In genomic region chr1:214641214-214641895, GRCh38 we compare ENCODE assay signal across 24 cellular contexts. TPM values are rescaled to one million over a fixed set of nuclear protein-coding genes. Genes with fewer than 3 reads are reported as not detected.
A peak's percentile ranks its signal among the peaks of the same experiment; 100 is the strongest.
DNase-seq lines count a peak whose midpoint lies in the region; ATAC-seq, FAIRE-seq and TF ChIP-seq lines count a peak whose summit lies in the region.
"Had no signal": no experiment of that assay in that cellular context is flagged by ENCODE, and none has a peak within 500 bp of the region (broad histone marks: within the 10 kb centered on the region; RNA-seq: fewer than 3 reads in every experiment).

No MANE protein-coding gene starts in this region.

- H3K9me3 Mint-ChIP-seq in CD4-positive, CD25-positive, alpha-beta regulatory T cell: peaks cover 0 to 2% (median 0%) of the 10 kb centered on the region in 7 donors
- H3K9me3 Mint-ChIP-seq in central memory CD8-positive, alpha-beta T cell: no peaks in the 10 kb centered on the region
- peaks cover 0 to 19% (median 6%) of the 10 kb centered on the region in 9 donors for H3K9me3 Mint-ChIP-seq in naive thymus-derived CD8-positive, alpha-beta T cell
- no peaks in the 10 kb centered on the region for H3K9me3 Mint-ChIP-seq in GM23338

- peaks cover 9 to 37% (median 25%) of the 10 kb centered on the region in 4 donors for H3K4me1 Mint-ChIP-seq in CD4-positive, CD25-positive, alpha-beta regulatory T cell
- H3K4me1 Mint-ChIP-seq in central memory CD8-positive, alpha-beta T cell: peaks cover 8% of the 10 kb centered on the region
- peaks cover 0 to 27% (median 14%) of the 10 kb centered on the region in 4 donors for H3K4me1 Mint-ChIP-seq in naive thymus-derived CD8-positive, alpha-beta T cell
- no peaks in the 10 kb centered on the region; the same call in 2 of the 3 replicates for H3K4me1 Mint-ChIP-seq in GM23338

- no peaks in the 10 kb centered on the region for H3K27me3 ChIP-seq in CD4-positive, CD25-positive, alpha-beta regulatory T cell (ENCODE audit: control insufficient read depth, insufficient read depth, low read length)
- no peaks in the 10 kb centered on the region for H3K27me3 ChIP-seq in GM23338 (ENCODE audit: insufficient read depth)

- peak overlapping the region; percentile 72 for H3K4me3 ChIP-seq in CD4-positive, CD25-positive, alpha-beta regulatory T cell (ENCODE audit: low read depth, low read length)
- H3K4me3 ChIP-seq in GM23338: no peak overlapping the region
- H3K4me3 ChIP-seq: GM23248 had no signal

- H3K4me3 Mint-ChIP-seq in CD4-positive, CD25-positive, alpha-beta regulatory T cell: no peak overlapping the region
- no peak overlapping the region for H3K4me3 Mint-ChIP-seq in central memory CD8-positive, alpha-beta T cell
- no peak overlapping the region for H3K4me3 Mint-ChIP-seq in naive thymus-derived CD8-positive, alpha-beta T cell
- no peak overlapping the region for H3K4me3 Mint-ChIP-seq in GM23338

- no peaks in the 10 kb centered on the region for H3K27me3 Mint-ChIP-seq in CD4-positive, CD25-positive, alpha-beta regulatory T cell
- H3K27me3 Mint-ChIP-seq in central memory CD8-positive, alpha-beta T cell: no peaks in the 10 kb centered on the region
- H3K27me3 Mint-ChIP-seq in naive thymus-derived CD8-positive, alpha-beta T cell: no peaks in the 10 kb centered on the region
- no peaks in the 10 kb centered on the region for H3K27me3 Mint-ChIP-seq in GM23338 (ENCODE audit: insufficient read depth, low read depth, poor library complexity)

- peak in 2 of 3 donors; percentile 30 to 34 for DNase-seq in CD4-positive, CD25-positive, alpha-beta regulatory T cell
- DNase-seq in D721Med (ENCODE audit: insufficient read length, low spot score) (no peak), NCI-H2029 (lab: John Stamatoyannopoulos, UW) (no peak), GM23338 (ENCODE audit: low spot score) (no peak)
- no peak for DNase-seq in central memory CD8-positive, alpha-beta T cell (ENCODE audit: low spot score in 2 of 2)
- peak in 2 of 10 donors; percentile 25 to 45 for DNase-seq in naive thymus-derived CD8-positive, alpha-beta T cell
- DNase-seq: AML-193, C1 segment of cervical spinal cord, Caco-2, DND-41, HCEC 1CT, NCI-H1092 treated with DMSO at 0.1 percent for 48 hours, NCI-H1436 treated with DMSO at 0.1 percent for 48 hours, NCI-H1930, NCI-H226, NCI-H510A treated with DMSO at 0.1 percent for 48 hours, NCI-H82, OCI-M1, Right ventricle myocardium superior had no signal

- POLR2A ChIA-PET in naive thymus-derived CD8-positive, alpha-beta T cell (lab: Charles Lee): interaction anchor here (1.2 to 1.7 kb wide), 2 partner anchors 11 to 361 kb away, joined by 4 read pairs; partner anchors contain the start of gene SMYD2

- H4K20me1 ChIP-seq in GM23338 (replicated peaks; ENCODE audit: insufficient read depth): peaks cover 22% of the 10 kb centered on the region

- no peaks in the 10 kb centered on the region for H3K9me2 ChIP-seq in GM23338 (ENCODE audit: insufficient read depth)

- ATAC-seq in CD4-positive, CD25-positive, alpha-beta regulatory T cell (ENCODE audit: low read depth in 2 of 2): no peak
- peak; percentile 21 for ATAC-seq in central memory CD8-positive, alpha-beta T cell (replicated peaks; ENCODE audit: extremely low read depth, poor library complexity, severe bottlenecking)
- ATAC-seq in naive thymus-derived CD8-positive, alpha-beta T cell: peak; percentile 57 to 63
- ATAC-seq in GM19397 (IDR thresholded peaks at IDR 0.05; ENCODE audit: unreplicated experiment): no peak
- no peak for ATAC-seq in GM23338

- H3K36me3 Mint-ChIP-seq in CD4-positive, CD25-positive, alpha-beta regulatory T cell: no peaks in the 10 kb centered on the region
- H3K36me3 Mint-ChIP-seq in central memory CD8-positive, alpha-beta T cell (ENCODE audit: insufficient read depth): peaks cover 2% of the 10 kb centered on the region
- H3K36me3 Mint-ChIP-seq in naive thymus-derived CD8-positive, alpha-beta T cell: peaks cover 0 to 20% (median 12%) of the 10 kb centered on the region in 3 donors
- H3K36me3 Mint-ChIP-seq in GM23338 (ENCODE audit: low read depth): peaks cover 48% of the 10 kb centered on the region

- H3K79me2 ChIP-seq in GM23338 (replicated peaks; ENCODE audit: insufficient read depth): no peaks in the 10 kb centered on the region

- no peak overlapping the region for H3K27ac Mint-ChIP-seq in CD4-positive, CD25-positive, alpha-beta regulatory T cell
- H3K27ac Mint-ChIP-seq in central memory CD8-positive, alpha-beta T cell (ENCODE audit: low read depth): no peak overlapping the region
- H3K27ac Mint-ChIP-seq in naive thymus-derived CD8-positive, alpha-beta T cell: no peak overlapping the region
- H3K27ac Mint-ChIP-seq in GM23338: no peak overlapping the region

- H3F3A ChIP-seq in GM23338 (replicated peaks; ENCODE audit: low read depth): no peaks in the 10 kb centered on the region

- peak; percentile 29 for FAIRE-seq in D721Med (lab: Jason Lieb, UNC)
- FAIRE-seq: GM12891, HTR-8/SVneo had no signal

- H2AFZ ChIP-seq in GM23338: no peak overlapping the region
- H2AFZ ChIP-seq: GM23248 had no signal

- no peaks in the 10 kb centered on the region for H3K9me3 ChIP-seq in CD4-positive, CD25-positive, alpha-beta regulatory T cell (ENCODE audit: control insufficient read depth in 2 of 2, low read length in 2 of 2)
- H3K9me3 ChIP-seq: Caco-2 had no signal

- H3K27ac ChIP-seq in CD4-positive, CD25-positive, alpha-beta regulatory T cell (ENCODE audit: insufficient read depth, low read length, poor library complexity, severe bottlenecking): peak overlapping the region; percentile 57
- no peak overlapping the region for H3K27ac ChIP-seq in GM23338 (ENCODE audit: low read depth)
- H3K27ac ChIP-seq: GM23248, KMS-11 had no signal

- H3K4me1 ChIP-seq in CD4-positive, CD25-positive, alpha-beta regulatory T cell (ENCODE audit: control insufficient read depth, insufficient read depth, low read length, poor library complexity, severe bottlenecking): peaks cover 48% of the 10 kb centered on the region
- H3K4me1 ChIP-seq in GM23338 (ENCODE audit: insufficient read depth): no peaks in the 10 kb centered on the region
- H3K4me1 ChIP-seq: Caco-2 had no signal

- H3K4me2 ChIP-seq in GM23338: no peak overlapping the region
- H3K4me2 ChIP-seq: KMS-11 had no signal

- H3K36me3 ChIP-seq in CD4-positive, CD25-positive, alpha-beta regulatory T cell (ENCODE audit: control insufficient read depth, insufficient read depth, low read length): no peaks in the 10 kb centered on the region
- H3K36me3 ChIP-seq in GM23338 (ENCODE audit: insufficient read depth): peaks cover 71% of the 10 kb centered on the region

- TF ChIP-seq CTCF in D721Med (IDR thresholded peaks at IDR 0.05; ENCODE audit: insufficient read depth, missing control alignments) (no peak), GM23338 (conservative IDR thresholded peaks at IDR 0.05; ENCODE audit: low read depth in 2 of 2) (no peak)

TF ChIP-seq in GM23338, 12 proteins besides CTCF, POLR2A, EP300 and RAD21:
- TF ChIP-seq ZNF331 (CRISPR knock-in tag; IDR thresholded peaks at IDR 0.05; ENCODE audit: low read depth): no peak
TF ChIP-seq in GM23338: peak in this region for 0.

RNA-seq across cellular contexts. Expression of gene CENPF, which starts 38.4 kb away (rescaled TPM):
- total RNA-seq in CD4-positive, CD25-positive, alpha-beta regulatory T cell: 7.9 TPM
- 1 to 10 TPM in 2 of 4 donors, under 1 TPM in 2; 0.75 to 1.4 (median 1.0) TPM for polyA plus RNA-seq in CD4-positive, CD25-positive, alpha-beta regulatory T cell
- total RNA-seq in naive thymus-derived CD8-positive, alpha-beta T cell: 1 to 10 TPM; 1.8 to 2.6 TPM
- polyA plus RNA-seq in naive thymus-derived CD8-positive, alpha-beta T cell: 1 to 10 TPM in 1 of 3 donors, under 1 TPM in 1, not detected in 1; 0.66 to 1.5 TPM
- 123 TPM in 2 replicates for total RNA-seq in GM23338 (2014; rRNA removed; shearing (Covaris generic))
- 301 and 376 TPM in 2 replicates for polyA plus RNA-seq in GM23338 (2016; fragmentation: Nextera tagmentation; extraction: Ambion mirVana)

Comparison
In these comparisons a context has a peak if more than half of its experiments do, and no peak if none do; other contexts are left out.
1. ATAC-seq: peak in central memory CD8-positive, alpha-beta T cell (single experiment) and naive thymus-derived CD8-positive, alpha-beta T cell (2 of 2); none in CD4-positive, CD25-positive, alpha-beta regulatory T cell (0 of 2), GM19397 (single experiment) and GM23338 (single experiment).
2. DNase-seq: peak in CD4-positive, CD25-positive, alpha-beta regulatory T cell (2 of 3); none in D721Med (single experiment), central memory CD8-positive, alpha-beta T cell (0 of 2), NCI-H2029 (single experiment) and GM23338 (single experiment).
3. RNA of gene CENPF, which starts 38.4 kb away (total RNA-seq): 123 TPM in GM23338; 7.9 TPM in CD4-positive, CD25-positive, alpha-beta regulatory T cell (single experiment) and 1.8 to 2.6 TPM in naive thymus-derived CD8-positive, alpha-beta T cell; every median in the first group is over 10 times any median in the second.